13 cellular contexts compared by ENCODE assay signal in genomic region chr1:15343729-15344128, GRCh38.
DNase-seq lines count a peak whose midpoint lies in the region; ATAC-seq, FAIRE-seq and TF ChIP-seq lines count a peak whose summit lies in the region.
"Had no signal": no experiment of that assay in that cellular context is flagged by ENCODE, and none has a peak within 500 bp of the region (broad histone marks: within the 10 kb centered on the region; RNA-seq: fewer than 3 reads in every experiment).

No MANE protein-coding gene starts in this region.

- H3K27ac ChIP-seq in body of pancreas: peak overlapping the region in 2 of 4 donors; percentile 3 to 8
- H3K27ac ChIP-seq in kidney (ENCODE audit: low read depth in 2 of 2, low read length in 2 of 2): peak overlapping the region in 1 of 2 donors; percentile 15

- peak; percentile 72 for ATAC-seq in body of pancreas
- ATAC-seq: left lobe of liver had no signal

- no peaks in the 10 kb centered on the region for H3K27me3 ChIP-seq in body of pancreas

- no peak overlapping the region for H3K9ac ChIP-seq in kidney (ENCODE audit: low read length in 2 of 2)

- H3K9me3 Mint-ChIP-seq in activated CD4-positive, alpha-beta T cell treated with anti-CD3 and anti-CD28 coated beads, Interleukin-2, amount 10 ng/mL, durations not matched to agents 24 days and 14 days: no peaks in the 10 kb centered on the region
- no peaks in the 10 kb centered on the region for H3K9me3 Mint-ChIP-seq in type B pancreatic cell

- no peaks in the 10 kb centered on the region for H3K9me3 ChIP-seq in body of pancreas
- H3K9me3 ChIP-seq in kidney (ENCODE audit: control insufficient read depth in 1 of 2, low read length in 2 of 2): no peaks in the 10 kb centered on the region

- H3K36me3 Mint-ChIP-seq in activated CD4-positive, alpha-beta T cell treated with anti-CD3 and anti-CD28 coated beads, Interleukin-2, amount 10 ng/mL, durations not matched to agents 24 days and 14 days (ENCODE audit: low read depth): no peaks in the 10 kb centered on the region
- no peaks in the 10 kb centered on the region for H3K36me3 Mint-ChIP-seq in type B pancreatic cell

- H3K27me3 Mint-ChIP-seq in activated CD4-positive, alpha-beta T cell treated with anti-CD3 and anti-CD28 coated beads, Interleukin-2, amount 10 ng/mL, durations not matched to agents 24 days and 14 days: peaks cover 8% of the 10 kb centered on the region
- peaks cover 3% of the 10 kb centered on the region for H3K27me3 Mint-ChIP-seq in type B pancreatic cell

- H3K4me3 ChIP-seq in body of pancreas (no peak overlapping the region), kidney (ENCODE audit: low read length in 2 of 2) (no peak overlapping the region)

- no peak for DNase-seq in activated CD4-positive, alpha-beta T cell treated with anti-CD3 and anti-CD28 coated beads, Interleukin-2, amount 10 ng/mL, durations not matched to agents 24 days and 14 days
- no peak for DNase-seq in activated CD4-positive, alpha-beta T cell treated with anti-CD3 and anti-CD28 coated beads, Interleukin-2, amount 50 U/mL, for 4 hours
- DNase-seq in body of pancreas (peak; percentile 65 to 78 (median 68)), kidney (peak; percentile 76), type B pancreatic cell (ENCODE audit: extremely low spot score, unreplicated experiment) (no peak), hippocampal formation (lab: John Stamatoyannopoulos, UW) (no peak), iPS-NIHi11 (ENCODE audit: low spot score) (no peak)
- DNase-seq in stimulated activated CD4-positive, alpha-beta T cell treated with anti-CD3 and anti-CD28 coated beads, Interleukin-4, amount 100 ng/mL, for 24 hours: no peak
- DNase-seq: activated CD4-positive, alpha-beta T cell treated with anti-CD3 and anti-CD28 coated beads for 48 hours; NCI-H1417; retina had no signal

- no peaks in the 10 kb centered on the region for H3K36me3 ChIP-seq in body of pancreas (replicated peaks in 1 of 2; ENCODE audit: insufficient read depth in 1 of 2, low read depth in 2 of 2)
- no peaks in the 10 kb centered on the region for H3K36me3 ChIP-seq in kidney (ENCODE audit: control insufficient read depth in 1 of 2, insufficient read depth in 2 of 2, low read length in 2 of 2)

- no peak for TF ChIP-seq POLR2A in body of pancreas (IDR thresholded peaks at IDR 0.05)

- H3K4me3 Mint-ChIP-seq in activated CD4-positive, alpha-beta T cell treated with anti-CD3 and anti-CD28 coated beads, Interleukin-2, amount 10 ng/mL, durations not matched to agents 24 days and 14 days: peak overlapping the region; percentile 20
- no peak overlapping the region for H3K4me3 Mint-ChIP-seq in type B pancreatic cell

- peaks cover 73% of the 10 kb centered on the region for H3K4me1 Mint-ChIP-seq in activated CD4-positive, alpha-beta T cell treated with anti-CD3 and anti-CD28 coated beads, Interleukin-2, amount 10 ng/mL, durations not matched to agents 24 days and 14 days
- H3K4me1 Mint-ChIP-seq in type B pancreatic cell (ENCODE audit: unreplicated experiment): peaks cover 21% of the 10 kb centered on the region

- WGBS in body of pancreas, 2 donors: 35 to 38% methylated on average over 11 of the region's 11 CpGs

- H3K27ac Mint-ChIP-seq in activated CD4-positive, alpha-beta T cell treated with anti-CD3 and anti-CD28 coated beads, Interleukin-2, amount 10 ng/mL, durations not matched to agents 24 days and 14 days: peak overlapping the region; percentile 31
- H3K27ac Mint-ChIP-seq in type B pancreatic cell: peak overlapping the region; percentile 11

- intact Hi-C loops in activated CD4-positive, alpha-beta T cell treated with anti-CD3 and anti-CD28 coated beads, Interleukin-2, amount 10 ng/mL, durations not matched to agents 24 days and 14 days (cut with micrococcal nuclease): no loop called here
- intact Hi-C loops in body of pancreas (cut with DNase I) (no loop called here), kidney (cut with DNase I) (no loop called here)

- no peak for TF ChIP-seq CTCF in body of pancreas (IDR thresholded peaks at IDR 0.05)
- TF ChIP-seq CTCF in kidney (IDR thresholded peaks at IDR 0.05; ENCODE audit: borderline replicate concordance, extremely low read depth, insufficient read depth): no peak
- no peak for TF ChIP-seq CTCF in type B pancreatic cell (conservative IDR thresholded peaks at IDR 0.05)

- H3K4me1 ChIP-seq in body of pancreas (peaks cover 20% of the 10 kb centered on the region), kidney (ENCODE audit: control insufficient read depth in 1 of 2, insufficient read depth in 1 of 2, low read depth in 1 of 2, low read length in 2 of 2) (no peaks in the 10 kb centered on the region)

- FAIRE-seq in kidney (lab: Jason Lieb, UNC): no peak
- FAIRE-seq: H54 had no signal

Comparison
In these comparisons a context has a peak if more than half of its experiments do, and no peak if none do; other contexts are left out.
1. DNase-seq: peak in body of pancreas (4 of 4) and kidney (single experiment); none in activated CD4-positive, alpha-beta T cell treated with anti-CD3 and anti-CD28 coated beads, Interleukin-2, amount 10 ng/mL, durations not matched to agents 24 days and 14 days (single experiment), activated CD4-positive, alpha-beta T cell treated with anti-CD3 and anti-CD28 coated beads, Interleukin-2, amount 50 U/mL, for 4 hours (0 of 2), type B pancreatic cell (single experiment), hippocampal formation (0 of 2), iPS-NIHi11 (single experiment) and stimulated activated CD4-positive, alpha-beta T cell treated with anti-CD3 and anti-CD28 coated beads, Interleukin-4, amount 100 ng/mL, for 24 hours (single experiment).